In genomic region chr4:157810137-157810774, GRCh38 we compare ENCODE assay signal across 24 cellular contexts.
A peak's percentile ranks its signal among the peaks of the same experiment; 100 is the strongest.
DNase-seq lines count a peak whose midpoint lies in the region; ATAC-seq, FAIRE-seq and TF ChIP-seq lines count a peak whose summit lies in the region.
"Had no signal": no experiment of that assay in that cellular context is flagged by ENCODE, and none has a peak within 500 bp of the region (broad histone marks: within the 10 kb centered on the region; RNA-seq: fewer than 3 reads in every experiment).

No MANE protein-coding gene starts in this region.

- H3K27me3 Mint-ChIP-seq in MCF 10A (ENCODE audit: insufficient read depth, unreplicated experiment) (no peaks in the 10 kb centered on the region), H9 (ENCODE audit: low read depth) (no peaks in the 10 kb centered on the region)
- H3K27me3 Mint-ChIP-seq in activated CD8-positive, alpha-beta T cell treated with anti-CD3 and anti-CD28 coated beads for 36 hours: no peaks in the 10 kb centered on the region
- H3K27me3 Mint-ChIP-seq: CD8-positive, alpha-beta memory T cell had no signal

- H3K27ac ChIP-seq in breast epithelium: no peak overlapping the region
- H3K27ac ChIP-seq in hepatocyte: no peak overlapping the region
- H3K27ac ChIP-seq in pancreas: peak overlapping the region in 1 of 4 donors; percentile 22
- no peak overlapping the region for H3K27ac ChIP-seq in H9 (ENCODE audit: insufficient read length, low read depth, low read length)
- H3K27ac ChIP-seq: C4-2B, KMS-11 had no signal

- H2BK5ac ChIP-seq in H9 (ENCODE audit: insufficient read length, low read length): no peak overlapping the region

- peak; percentile 63 to 90 (median 81) for ATAC-seq in pancreas
- no peak for ATAC-seq in HG02678 (IDR thresholded peaks at IDR 0.05; ENCODE audit: unreplicated experiment)
- ATAC-seq in activated CD8-positive, alpha-beta T cell treated with anti-CD3 and anti-CD28 coated beads for 36 hours: no peak
- ATAC-seq: GM12878, Panc1 had no signal

- H2AK5ac ChIP-seq in H9 (ENCODE audit: insufficient read length, low read length): no peak overlapping the region

- peaks cover 3% of the 10 kb centered on the region for H3K36me3 ChIP-seq in breast epithelium
- no peaks in the 10 kb centered on the region for H3K36me3 ChIP-seq in hepatocyte (replicated peaks; ENCODE audit: insufficient read depth, low read depth)
- H3K36me3 ChIP-seq in pancreas: no peaks in the 10 kb centered on the region

- no peak overlapping the region for H2BK20ac ChIP-seq in H9 (ENCODE audit: low read depth, low read length, poor library complexity, severe bottlenecking)

- no peak overlapping the region for H3K18ac ChIP-seq in H9 (ENCODE audit: insufficient read length, low read depth, low read length)

- no peak for FAIRE-seq in pancreas (lab: Jason Lieb, UNC)
- FAIRE-seq: A204.1, GM12878, H54 had no signal

- no peaks in the 10 kb centered on the region for H3K23me2 ChIP-seq in H9 (ENCODE audit: insufficient read length, low read depth, low read length, poor library complexity, severe bottlenecking)

- no peaks in the 10 kb centered on the region for H3K79me2 ChIP-seq in hepatocyte
- H3K79me2 ChIP-seq in H9 (ENCODE audit: insufficient read depth, low read length): no peaks in the 10 kb centered on the region

- H4K20me1 ChIP-seq in hepatocyte (ENCODE audit: insufficient read depth, poor library complexity, severe bottlenecking) (no peaks in the 10 kb centered on the region), H9 (ENCODE audit: control insufficient read depth, insufficient read depth, insufficient read length) (no peaks in the 10 kb centered on the region)

- no peak overlapping the region for H2BK120ac ChIP-seq in H9 (ENCODE audit: low read depth, low read length, poor library complexity, severe bottlenecking)

- BruUV-seq in MCF 10A (replicated peaks; lab: Mats Ljungman, UMichigan): no TSS peak

- H3T11ph ChIP-seq in H9 (ENCODE audit: low read length): no peak overlapping the region

- no peak overlapping the region for H3K56ac ChIP-seq in H9 (ENCODE audit: insufficient read length, low read depth, low read length)

- intact Hi-C loops in MCF 10A (cut with micrococcal nuclease) (no loop called here), breast epithelium (cut with DNase I; ENCODE audit: low total_unique reads) (no loop called here), pancreas (cut with DNase I) (no loop called here)
- intact Hi-C loops in activated CD8-positive, alpha-beta T cell treated with anti-CD3 and anti-CD28 coated beads for 36 hours (cut with micrococcal nuclease): no loop called here

- no peak overlapping the region for H3K4ac ChIP-seq in H9 (ENCODE audit: low read depth, low read length)

- peaks cover 7% of the 10 kb centered on the region for H3K9me3 Mint-ChIP-seq in MCF 10A (ENCODE audit: unreplicated experiment)
- peaks cover 7 to 9% of the 10 kb centered on the region in 2 experiments; a peak in 4 of 5 replicates for H3K9me3 Mint-ChIP-seq in H9
- H3K9me3 Mint-ChIP-seq in activated CD8-positive, alpha-beta T cell treated with anti-CD3 and anti-CD28 coated beads for 36 hours: peaks cover 1% of the 10 kb centered on the region

- CTCF ChIA-PET in MCF 10A (lab: Yijun Ruan, JAX): interaction anchor here (0.5 to 0.6 kb wide), 2 partner anchors 63 to 714 kb away, joined by 3 to 4 read pairs; no protein-coding TSS in a partner anchor
- CTCF ChIA-PET in activated CD8-positive, alpha-beta T cell treated with anti-CD3 and anti-CD28 coated beads for 36 hours (lab: Charles Lee): no interaction called here

- POLR2A ChIA-PET in MCF 10A (lab: Yijun Ruan, JAX): interaction anchor here (1.0 kb wide), 1 partner anchor 91 kb away, joined by 3 read pairs; no protein-coding TSS in a partner anchor
- POLR2A ChIA-PET in activated CD8-positive, alpha-beta T cell treated with anti-CD3 and anti-CD28 coated beads for 36 hours (lab: Charles Lee): no interaction called here

- no peak overlapping the region for H4K91ac ChIP-seq in H9 (ENCODE audit: insufficient read length, low read depth, low read length)

- H3K27ac Mint-ChIP-seq in MCF 10A (ENCODE audit: low read depth, unreplicated experiment): no peak overlapping the region
- no peak overlapping the region for H3K27ac Mint-ChIP-seq in H9
- no peak overlapping the region for H3K27ac Mint-ChIP-seq in activated CD8-positive, alpha-beta T cell treated with anti-CD3 and anti-CD28 coated beads for 36 hours
- H3K27ac Mint-ChIP-seq: CD8-positive, alpha-beta memory T cell; HFFc6 had no signal

- no peaks in the 10 kb centered on the region for H3K79me1 ChIP-seq in H9 (ENCODE audit: insufficient read depth, low read depth, low read length, poor library complexity, severe bottlenecking)

- H2BK15ac ChIP-seq in H9 (ENCODE audit: low read depth, low read length): no peak overlapping the region

- TF ChIP-seq CTCF in MCF 10A (IDR thresholded peaks at IDR 0.05; ENCODE audit: unreplicated experiment) (no peak), breast epithelium (IDR thresholded peaks at IDR 0.05) (no peak), hepatocyte (IDR thresholded peaks at IDR 0.05; ENCODE audit: poor library complexity) (no peak), pancreas (IDR thresholded peaks at IDR 0.05) (no peak), H9 (conservative IDR thresholded peaks at IDR 0.05) (no peak)
- TF ChIP-seq CTCF in activated CD8-positive, alpha-beta T cell treated with anti-CD3 and anti-CD28 coated beads for 36 hours (IDR thresholded peaks at IDR 0.05): no peak

- no peak for TF ChIP-seq POLR2A in breast epithelium (IDR thresholded peaks at IDR 0.05)

- DNase-seq in MCF 10A (ENCODE audit: unreplicated experiment): peak; percentile 16
- DNase-seq in breast epithelium (ENCODE audit: low spot score in 2 of 2): no peak
- DNase-seq in hepatocyte (ENCODE audit: low spot score): peak; percentile 28
- no peak for DNase-seq in pancreas
- DNase-seq in H9: no peak
- no peak for DNase-seq in activated CD8-positive, alpha-beta T cell treated with anti-CD3 and anti-CD28 coated beads for 36 hours
- DNase-seq: CD8-positive, alpha-beta memory T cell; DND-41; HFFc6; IMR-90; NCI-H1105; NCI-H146; NCI-H2029; NCI-H226; NCI-H524; NCI-H82; SIG-M5 had no signal

- H3K4me1 Mint-ChIP-seq in MCF 10A (ENCODE audit: insufficient read depth, unreplicated experiment) (no peaks in the 10 kb centered on the region), H9 (0 out of 4 replicates have a peak, but pooled peaks cover 0 to 2% of the 10 kb centered on the region in 2 experiments)
- no peaks in the 10 kb centered on the region for H3K4me1 Mint-ChIP-seq in activated CD8-positive, alpha-beta T cell treated with anti-CD3 and anti-CD28 coated beads for 36 hours (ENCODE audit: low read depth)
- H3K4me1 Mint-ChIP-seq: CD8-positive, alpha-beta memory T cell had no signal

- H3K9me3 ChIP-seq in breast epithelium (peaks cover 0 to 3% of the 10 kb centered on the region in 2 donors), hepatocyte (ENCODE audit: low read depth) (no peaks in the 10 kb centered on the region), pancreas (no peaks in the 10 kb centered on the region), H9 (ENCODE audit: control insufficient read depth, low read depth, low read length) (no peaks in the 10 kb centered on the region)

- no peak overlapping the region for H3K14ac ChIP-seq in H9 (ENCODE audit: insufficient read depth, low read length)

- no peaks in the 10 kb centered on the region for H3K4me1 ChIP-seq in breast epithelium
- peaks cover 12% of the 10 kb centered on the region for H3K4me1 ChIP-seq in hepatocyte (ENCODE audit: insufficient read depth)
- peaks cover 4 to 19% (median 9%) of the 10 kb centered on the region in 3 donors for H3K4me1 ChIP-seq in pancreas
- H3K4me1 ChIP-seq in H9 (ENCODE audit: insufficient read depth, low read length): no peaks in the 10 kb centered on the region

- H3K4me3 Mint-ChIP-seq in MCF 10A (ENCODE audit: unreplicated experiment) (no peak overlapping the region), H9 (no peak overlapping the region)
- H3K4me3 Mint-ChIP-seq in activated CD8-positive, alpha-beta T cell treated with anti-CD3 and anti-CD28 coated beads for 36 hours: no peak overlapping the region
- H3K4me3 Mint-ChIP-seq: CD8-positive, alpha-beta memory T cell; HFFc6 had no signal

- no peak overlapping the region for H3K23ac ChIP-seq in H9 (ENCODE audit: insufficient read length, low read depth, low read length)

- H4K8ac ChIP-seq in H9 (replicated peaks; ENCODE audit: insufficient read length, low read depth, low read length): no peak overlapping the region

- no peaks in the 10 kb centered on the region for H3K27me3 ChIP-seq in breast epithelium
- no peaks in the 10 kb centered on the region for H3K27me3 ChIP-seq in hepatocyte
- no peaks in the 10 kb centered on the region for H3K27me3 ChIP-seq in pancreas
- H3K27me3 ChIP-seq in H9 (ENCODE audit: insufficient read depth, low read length): no peaks in the 10 kb centered on the region

- peak overlapping the region; percentile 24 for H3K4me2 ChIP-seq in hepatocyte
- H3K4me2 ChIP-seq in H9 (ENCODE audit: insufficient read depth, insufficient read length, low read length): no peak overlapping the region
- H3K4me2 ChIP-seq: KMS-11 had no signal

- no peaks in the 10 kb centered on the region for H3K9me2 ChIP-seq in hepatocyte (replicated peaks; ENCODE audit: insufficient read depth)

- H3K36me3 Mint-ChIP-seq in MCF 10A (ENCODE audit: insufficient read depth, unreplicated experiment) (no peaks in the 10 kb centered on the region), H9 (ENCODE audit: insufficient read depth in 1 of 3, low read depth in 3 of 3) (peaks cover 0 to 9% (median 0%) of the 10 kb centered on the region in 3 experiments; a peak in 2 of 7 replicates)
- no peaks in the 10 kb centered on the region for H3K36me3 Mint-ChIP-seq in activated CD8-positive, alpha-beta T cell treated with anti-CD3 and anti-CD28 coated beads for 36 hours (ENCODE audit: low read depth)
- H3K36me3 Mint-ChIP-seq: CD8-positive, alpha-beta memory T cell had no signal

- H3K4me3 ChIP-seq in breast epithelium: no peak overlapping the region
- H3K4me3 ChIP-seq in hepatocyte: no peak overlapping the region
- H3K4me3 ChIP-seq in pancreas: no peak overlapping the region
- H3K4me3 ChIP-seq: GM12878 had no signal

- no peak overlapping the region for H3K9ac ChIP-seq in H9 (ENCODE audit: extremely low read depth, insufficient read length, low read length)
- H3K9ac ChIP-seq: KMS-11 had no signal

- H2BK12ac ChIP-seq in H9 (ENCODE audit: insufficient read length, low read depth, low read length): no peak overlapping the region

- no peak overlapping the region for H2AFZ ChIP-seq in hepatocyte
- no peak overlapping the region for H2AFZ ChIP-seq in H9 (ENCODE audit: low read length)

- no peak overlapping the region for H4K5ac ChIP-seq in H9 (ENCODE audit: insufficient read length, low read depth, low read length)

Comparison
In these comparisons a context has a peak if more than half of its experiments do, and no peak if none do; other contexts are left out.
1. DNase-seq: peak in MCF 10A (single experiment) and hepatocyte (single experiment); none in breast epithelium (0 of 2), pancreas (0 of 6), H9 (single experiment) and activated CD8-positive, alpha-beta T cell treated with anti-CD3 and anti-CD28 coated beads for 36 hours (single experiment).
2. ATAC-seq: peak in pancreas (4 of 4); none in HG02678 (single experiment) and activated CD8-positive, alpha-beta T cell treated with anti-CD3 and anti-CD28 coated beads for 36 hours (single experiment).